In genomic region chr17:50825188-50825587, GRCh38 we compare ENCODE assay signal across 39 cellular contexts. TPM values are rescaled to one million over a fixed set of nuclear protein-coding genes. Genes with fewer than 3 reads are reported as not detected.
"Had no signal": no experiment of that assay in that cellular context is flagged by ENCODE, and none has a peak within 500 bp of the region (broad histone marks: within the 10 kb centered on the region; RNA-seq: fewer than 3 reads in every experiment).

No MANE protein-coding gene starts in this region.

- H3K4me3 ChIP-seq: MG63 had no signal

- H3K27me3 ChIP-seq: MG63 had no signal

- H3K36me3 ChIP-seq: MG63 had no signal

- DNase-seq: Karpas-422, Kasumi-1, MG63, MM.1S, MV-4-11, NCI-H1048, NCI-H1092, NCI-H1092 treated with DMSO at 0.1 percent for 48 hours, NCI-H1105, NCI-H1105 treated with DMSO at 0.1 percent for 48 hours, NCI-H1417, NCI-H1417 treated with DMSO at 0.1 percent for 48 hours, NCI-H1436, NCI-H1436 treated with DMSO at 0.1 percent for 48 hours, NCI-H146, NCI-H1694, NCI-H1694 treated with DMSO at 0.1 percent for 48 hours, NCI-H187, NCI-H187 treated with DMSO at 0.1 percent for 48 hours, NCI-H1930, NCI-H2029, NCI-H2029 treated with DMSO at 0.1 percent for 48 hours, NCI-H2081, NCI-H2081 treated with DMSO at 0.1 percent for 48 hours, NCI-H2107, NCI-H2171, NCI-H2171 treated with DMSO at 0.1 percent for 48 hours, NCI-H2227 treated with DMSO at 0.1 percent for 48 hours, NCI-H226, NCI-H345, NCI-H446, NCI-H446 treated with DMSO at 0.1 percent for 48 hours, NCI-H510A, NCI-H510A treated with DMSO at 0.1 percent for 48 hours, NCI-H524 had no signal

RNA-seq across cellular contexts. Expression of gene WFIKKN2, which starts 10.2 kb away (rescaled TPM):
- total RNA-seq: LHCN-M2, M059J, MCF 10A, NCI-H460 had no signal

RNA-seq across cellular contexts. Expression of gene ANKRD40CL, which starts 57.9 kb away (rescaled TPM):
- total RNA-seq: LHCN-M2, M059J, MCF 10A, NCI-H460 had no signal
